8 cellular contexts compared by ENCODE assay signal in the genomic region with DNA sequence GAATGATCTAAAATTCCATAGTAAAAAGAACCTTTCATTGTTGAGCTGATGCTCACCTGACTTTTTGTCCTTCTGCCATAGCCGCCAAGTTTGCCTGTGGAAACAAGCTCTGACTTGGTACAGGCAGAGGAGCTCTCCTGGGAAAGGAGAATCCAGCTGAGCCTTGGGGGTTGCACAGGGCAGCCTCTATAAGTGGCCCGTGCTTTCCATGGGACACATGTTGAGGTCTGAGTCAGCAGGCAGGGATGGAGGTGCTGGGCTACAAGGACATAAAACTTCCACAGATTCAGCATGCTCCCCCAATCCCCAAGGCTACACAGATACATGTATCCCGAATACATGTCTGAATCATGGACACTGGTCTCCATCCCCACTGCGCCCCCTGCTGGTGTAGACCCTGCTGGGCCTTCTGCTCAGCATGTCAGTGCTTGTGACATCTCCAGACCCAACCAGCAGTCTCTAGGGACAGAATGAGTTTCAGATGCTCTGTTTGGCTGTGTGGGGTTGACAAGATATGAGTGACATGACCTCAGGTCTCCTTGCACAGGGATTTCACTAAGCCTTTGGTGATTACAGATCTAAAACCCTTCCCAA.
DNase-seq lines count a peak whose midpoint lies in the region; ATAC-seq and TF ChIP-seq lines count a peak whose summit lies in the region.
"Not testable (repeated sequence)": the region's sequence is repeated elsewhere in the genome, so short reads cannot be mapped to it uniquely, and the experiment has no call there.

No MANE protein-coding gene starts in this region.

- H3K36me3 ChIP-seq in CD4-positive, CD25-positive, alpha-beta regulatory T cell (ENCODE audit: control insufficient read depth, insufficient read depth, low read length); osteoblast (ENCODE audit: insufficient read depth, low read length): not testable (repeated sequence)

- H3K9me3 Mint-ChIP-seq in CD4-positive, CD25-positive, alpha-beta regulatory T cell = not testable (repeated sequence)

- not testable (repeated sequence) for H3K27ac ChIP-seq in CD4-positive, CD25-positive, alpha-beta regulatory T cell (ENCODE audit: insufficient read depth, low read length, poor library complexity, severe bottlenecking); VCaP; osteoblast (ENCODE audit: low read depth, low read length)

- not testable (repeated sequence) for H3K4me1 Mint-ChIP-seq in CD4-positive, CD25-positive, alpha-beta regulatory T cell

- not testable (repeated sequence) for H2AFZ ChIP-seq in osteoblast (ENCODE audit: low read length)

- TF ChIP-seq CTCF in VCaP (conservative IDR thresholded peaks at IDR 0.05) (peak; percentile 28; the same call in 1 of the 2 replicates), fibroblast of mammary gland (conservative IDR thresholded peaks at IDR 0.05; ENCODE audit: control insufficient read depth, insufficient read depth, low read depth, low read length) (peak; percentile 17), osteoblast (IDR thresholded peaks at IDR 0.05; ENCODE audit: extremely low read depth, low read depth, low read length) (peak; percentile 31)

- H3K27ac Mint-ChIP-seq in CD4-positive, CD25-positive, alpha-beta regulatory T cell = not testable (repeated sequence)

- H3K27me3 ChIP-seq in CD4-positive, CD25-positive, alpha-beta regulatory T cell (ENCODE audit: control insufficient read depth, insufficient read depth, low read length); osteoblast (ENCODE audit: insufficient read depth, low read length): not testable (repeated sequence)

- H3K4me2 ChIP-seq in osteoblast (ENCODE audit: insufficient read depth, low read length) = not testable (repeated sequence)

- H3K27me3 Mint-ChIP-seq in CD4-positive, CD25-positive, alpha-beta regulatory T cell = not testable (repeated sequence)

- not testable (repeated sequence) for H3K4me3 Mint-ChIP-seq in CD4-positive, CD25-positive, alpha-beta regulatory T cell

- not testable (repeated sequence) for H3K79me2 ChIP-seq in osteoblast (ENCODE audit: insufficient read depth, low read length)

- not testable (repeated sequence) for DNase-seq in CD4-positive, CD25-positive, alpha-beta regulatory T cell; osteoblast (ENCODE audit: insufficient read length, low spot score, missing footprints)
- DNase-seq in fibroblast of mammary gland (ENCODE audit: low read depth) = peak; percentile 16

- ATAC-seq in CD4-positive, CD25-positive, alpha-beta regulatory T cell (ENCODE audit: low read depth in 2 of 2) = peak; percentile 53 to 62
- ATAC-seq in GM18873 (IDR thresholded peaks at IDR 0.05; ENCODE audit: low FRiP score, unreplicated experiment) = peak; percentile 91
- peak; percentile 95 for ATAC-seq in GM21529 (IDR thresholded peaks at IDR 0.05; ENCODE audit: unreplicated experiment)
- ATAC-seq in HG02943 (IDR thresholded peaks at IDR 0.05; ENCODE audit: low read depth, unreplicated experiment) = peak; percentile 83
- ATAC-seq in HG03521 (IDR thresholded peaks at IDR 0.05; ENCODE audit: unreplicated experiment) = peak; percentile 76

- H3K4me1 ChIP-seq in CD4-positive, CD25-positive, alpha-beta regulatory T cell (ENCODE audit: control insufficient read depth, insufficient read depth, low read length, poor library complexity, severe bottlenecking); osteoblast (ENCODE audit: insufficient read depth, low read length): not testable (repeated sequence)

- H4K20me1 ChIP-seq in osteoblast (ENCODE audit: insufficient read depth, low read length) = not testable (repeated sequence)

- H3K36me3 Mint-ChIP-seq in CD4-positive, CD25-positive, alpha-beta regulatory T cell = not testable (repeated sequence)

- not testable (repeated sequence) for H3K4me3 ChIP-seq in CD4-positive, CD25-positive, alpha-beta regulatory T cell (ENCODE audit: low read depth, low read length); fibroblast of mammary gland (ENCODE audit: control insufficient read depth, low read depth, low read length); osteoblast (ENCODE audit: insufficient read depth, low read length)

- H3K9me3 ChIP-seq in CD4-positive, CD25-positive, alpha-beta regulatory T cell (ENCODE audit: control insufficient read depth in 2 of 2, low read length in 2 of 2); osteoblast (ENCODE audit: low read depth, low read length): not testable (repeated sequence)
